ENCODE assay signal across 8 cellular contexts in the genomic region with DNA sequence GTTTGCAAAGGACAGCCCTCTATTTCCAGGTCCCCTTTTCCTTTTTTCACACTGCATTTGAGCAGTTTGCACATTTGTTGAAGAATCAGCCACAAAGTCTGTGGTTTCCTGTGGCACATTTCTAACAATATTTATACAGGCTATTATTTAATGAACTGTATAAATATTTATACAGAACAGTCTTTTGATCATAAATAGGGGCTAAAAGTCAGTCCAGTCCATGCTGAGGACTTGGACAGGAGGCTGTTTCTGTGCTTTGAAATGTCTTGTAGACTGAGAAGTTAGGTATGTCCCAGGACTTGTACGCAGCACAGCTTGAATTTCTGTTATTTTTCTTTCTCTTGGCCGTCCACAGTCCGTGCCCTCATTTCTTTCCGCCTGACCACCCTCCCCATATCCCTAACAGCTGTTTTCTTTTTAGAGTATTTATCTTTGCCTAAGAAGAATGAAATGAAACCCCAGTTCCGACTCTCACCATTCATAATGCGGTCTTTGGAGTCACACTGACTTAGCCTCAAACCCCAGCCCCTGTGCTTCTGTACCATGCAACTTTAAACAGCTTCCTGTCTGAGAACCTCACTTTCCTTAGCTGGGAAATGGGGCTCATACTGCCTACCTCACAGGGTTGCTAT. TPM values are rescaled to one million over a fixed set of nuclear protein-coding genes. Genes with fewer than 3 reads are reported as not detected.
A peak's percentile ranks its signal among the peaks of the same experiment; 100 is the strongest.
DNase-seq lines count a peak whose midpoint lies in the region; TF ChIP-seq lines count a peak whose summit lies in the region.

No MANE protein-coding gene starts in this region.

- peak overlapping the region; percentile 36 for H2BK5ac ChIP-seq in mesenchymal stem cell (ENCODE audit: low read depth, low read length, poor library complexity, severe bottlenecking)

- H3K9me3 Mint-ChIP-seq in activated naive CD4-positive, alpha-beta T cell treated with anti-CD3 and anti-CD28 coated beads, Interleukin-2, amount 10 ng/mL, durations not matched to agents 7 days and 5 days = peaks cover 3% of the 10 kb centered on the region

- H3K4me2 ChIP-seq in mammary epithelial cell (ENCODE audit: insufficient read depth, low read depth, low read length) = no peak overlapping the region
- peak overlapping the region; percentile 47 for H3K4me2 ChIP-seq in mesenchymal stem cell (ENCODE audit: low read length, poor library complexity, severe bottlenecking)

- no peak for DNase-seq in breast epithelium (ENCODE audit: low spot score in 2 of 2)
- DNase-seq in mammary epithelial cell = no peak
- DNase-seq in astrocyte of the spinal cord (ENCODE audit: low read depth, low spot score) = peak; percentile 98
- DNase-seq in mesenchymal stem cell = peak; percentile 12
- no peak for DNase-seq in DMS79 treated with DMSO at 0.1 percent for 48 hours (lab: John Stamatoyannopoulos, UW)
- no peak for DNase-seq in cortex of kidney (lab: John Stamatoyannopoulos, UW)
- DNase-seq in activated naive CD4-positive, alpha-beta T cell treated with anti-CD3 and anti-CD28 coated beads, Interleukin-2, amount 10 ng/mL, durations not matched to agents 7 days and 5 days = no peak
- DNase-seq in NCI-H345 (lab: John Stamatoyannopoulos, UW) = no peak

- no peaks in the 10 kb centered on the region for H3K79me2 ChIP-seq in mammary epithelial cell (ENCODE audit: insufficient read depth, low read length)

- peaks cover 10% of the 10 kb centered on the region for H3K79me1 ChIP-seq in mesenchymal stem cell (replicated peaks; ENCODE audit: low read length, poor library complexity, severe bottlenecking)

- TF ChIP-seq CTCF in breast epithelium (IDR thresholded peaks at IDR 0.05) (no peak), mammary epithelial cell (conservative IDR thresholded peaks at IDR 0.05 in 1 of 2, IDR thresholded peaks at IDR 0.05 in 1 of 2; ENCODE audit: extremely low read depth in 1 of 2, insufficient read depth in 1 of 2, low read depth in 1 of 2, low read length in 2 of 2) (no peak), astrocyte of the spinal cord (IDR thresholded peaks at IDR 0.05; ENCODE audit: low read depth, low read length) (no peak)

- H3K9me3 ChIP-seq in breast epithelium (no peaks in the 10 kb centered on the region), mammary epithelial cell (replicated peaks; ENCODE audit: insufficient read depth, low read length) (no peaks in the 10 kb centered on the region), mesenchymal stem cell (ENCODE audit: control insufficient read depth, low read length) (no peaks in the 10 kb centered on the region)

- no peak overlapping the region for H3K4me3 Mint-ChIP-seq in activated naive CD4-positive, alpha-beta T cell treated with anti-CD3 and anti-CD28 coated beads, Interleukin-2, amount 10 ng/mL, durations not matched to agents 7 days and 5 days

- no peak overlapping the region for H4K91ac ChIP-seq in mesenchymal stem cell (ENCODE audit: low read length)

- no peak for TF ChIP-seq POLR2A in breast epithelium (IDR thresholded peaks at IDR 0.05)

- H3K9ac ChIP-seq in mammary epithelial cell (ENCODE audit: insufficient read depth, low read length) (no peak overlapping the region), mesenchymal stem cell (ENCODE audit: low read length) (peak overlapping the region; percentile 61)

- H4K20me1 ChIP-seq in mammary epithelial cell (ENCODE audit: insufficient read depth, low read length) = no peaks in the 10 kb centered on the region

- H3K4me1 ChIP-seq in breast epithelium (no peaks in the 10 kb centered on the region), mammary epithelial cell (ENCODE audit: insufficient read depth, low read length) (no peaks in the 10 kb centered on the region), mesenchymal stem cell (ENCODE audit: control insufficient read depth, insufficient read depth, low read depth, low read length) (peaks cover 7% of the 10 kb centered on the region)

- peak overlapping the region; percentile 39 for H2BK15ac ChIP-seq in mesenchymal stem cell (ENCODE audit: low read depth, poor library complexity, severe bottlenecking)

- dilution Hi-C loops in mammary epithelial cell (cut with HindIII; ENCODE audit: low sequenced_read_pairs) = no loop called here

- no peak overlapping the region for H3K27ac Mint-ChIP-seq in activated naive CD4-positive, alpha-beta T cell treated with anti-CD3 and anti-CD28 coated beads, Interleukin-2, amount 10 ng/mL, durations not matched to agents 7 days and 5 days

- no peaks in the 10 kb centered on the region for H3K27me3 Mint-ChIP-seq in activated naive CD4-positive, alpha-beta T cell treated with anti-CD3 and anti-CD28 coated beads, Interleukin-2, amount 10 ng/mL, durations not matched to agents 7 days and 5 days

- H3K27ac ChIP-seq in breast epithelium = peak overlapping the region; percentile 1 to 20
- H3K27ac ChIP-seq in mammary epithelial cell (ENCODE audit: insufficient read depth, low read depth, low read length) = no peak overlapping the region
- peak overlapping the region; percentile 94 for H3K27ac ChIP-seq in mesenchymal stem cell (ENCODE audit: low read length, poor library complexity, severe bottlenecking)

- in situ Hi-C loops in mammary epithelial cell (cut with MboI; ENCODE audit: low sequenced_read_pairs in 2 of 2) = loop anchor here in 1 of 2 donors (25.0 kb wide), 1 partner anchor 371 kb away; no protein-coding TSS in a partner anchor
- in situ Hi-C loops in astrocyte of the spinal cord (cut with HindIII; ENCODE audit: low sequenced_read_pairs) = no loop called here

- H2BK12ac ChIP-seq in mesenchymal stem cell (ENCODE audit: low read length in 2 of 2) = no peak overlapping the region

- H3K4me1 Mint-ChIP-seq in activated naive CD4-positive, alpha-beta T cell treated with anti-CD3 and anti-CD28 coated beads, Interleukin-2, amount 10 ng/mL, durations not matched to agents 7 days and 5 days = peaks cover 12% of the 10 kb centered on the region

- intact Hi-C loops in breast epithelium (cut with DNase I; ENCODE audit: low total_unique reads) = no loop called here
- intact Hi-C loops in mammary epithelial cell (cut with micrococcal nuclease) = no loop called here

- no peak overlapping the region for H4K8ac ChIP-seq in mesenchymal stem cell (ENCODE audit: low read length)

- no TSS peak for BruUV-seq in mammary epithelial cell (replicated peaks; lab: Mats Ljungman, UMichigan)

- H3K27me3 ChIP-seq in breast epithelium (no peaks in the 10 kb centered on the region), mammary epithelial cell (ENCODE audit: insufficient read depth, low read length) (no peaks in the 10 kb centered on the region), mesenchymal stem cell (ENCODE audit: control insufficient read depth in 1 of 2, insufficient read depth in 1 of 2, low read length in 2 of 2) (no peaks in the 10 kb centered on the region)

- H2AFZ ChIP-seq in mammary epithelial cell (ENCODE audit: low read depth, low read length) (no peak overlapping the region), mesenchymal stem cell (ENCODE audit: low read depth, low read length) (no peak overlapping the region)

- H3K14ac ChIP-seq in mesenchymal stem cell (ENCODE audit: low read length in 2 of 2) = no peak overlapping the region

- no peaks in the 10 kb centered on the region for H3K36me3 ChIP-seq in breast epithelium
- no peaks in the 10 kb centered on the region for H3K36me3 ChIP-seq in mammary epithelial cell (ENCODE audit: insufficient read depth, low read length)
- H3K36me3 ChIP-seq in mesenchymal stem cell (ENCODE audit: control insufficient read depth in 1 of 2, insufficient read depth in 2 of 2, low read depth in 1 of 2, low read length in 2 of 2) = no peaks in the 10 kb centered on the region

- H2BK120ac ChIP-seq in mesenchymal stem cell (ENCODE audit: low read depth, low read length) = no peak overlapping the region

- H3K4ac ChIP-seq in mesenchymal stem cell (ENCODE audit: low read depth in 1 of 2, low read length in 2 of 2) = peak overlapping the region in 1 of 2 experiments; percentile 63

- no peaks in the 10 kb centered on the region for H3K36me3 Mint-ChIP-seq in activated naive CD4-positive, alpha-beta T cell treated with anti-CD3 and anti-CD28 coated beads, Interleukin-2, amount 10 ng/mL, durations not matched to agents 7 days and 5 days

- CTCF ChIA-PET in mammary epithelial cell (lab: Charles Lee; ENCODE audit: low non-redundant PET) = no interaction called here
- CTCF ChIA-PET in activated naive CD4-positive, alpha-beta T cell treated with anti-CD3 and anti-CD28 coated beads, Interleukin-2, amount 10 ng/mL, durations not matched to agents 7 days and 5 days (lab: Charles Lee) = no interaction called here

- WGBS in mammary epithelial cell (ENCODE audit: low coverage, missing lambda C conversion rate) = 97% methylated on average over 6 of the region's 6 CpGs
- 83% methylated on average over 3 of the region's 6 CpGs for WGBS in mesenchymal stem cell

- no peak overlapping the region for H2AK5ac ChIP-seq in mesenchymal stem cell (ENCODE audit: low read length, severe bottlenecking)

- no peak overlapping the region for H3K23ac ChIP-seq in mesenchymal stem cell (ENCODE audit: low read length in 2 of 2)

- H3K18ac ChIP-seq in mesenchymal stem cell (ENCODE audit: low read depth in 1 of 2, low read length in 2 of 2) = peak overlapping the region; percentile 49 to 78

- peak overlapping the region in 1 of 3 donors; percentile 19 for H3K4me3 ChIP-seq in breast epithelium
- no peak overlapping the region for H3K4me3 ChIP-seq in mammary epithelial cell (replicated peaks in 1 of 3; ENCODE audit: insufficient read depth in 1 of 3, low read depth in 2 of 3, low read length in 3 of 3)
- no peak overlapping the region for H3K4me3 ChIP-seq in astrocyte of the spinal cord (ENCODE audit: low read depth, low read length)
- peak overlapping the region in 1 of 2 experiments; percentile 22 for H3K4me3 ChIP-seq in mesenchymal stem cell (ENCODE audit: insufficient read depth in 1 of 2, low read depth in 1 of 2, low read length in 2 of 2)

RNA-seq across cellular contexts. Expression of gene FGGY, which starts 19.7 kb away (rescaled TPM):
- 10 to 100 TPM; 16.2 to 50.3 (median 29.2) TPM for total RNA-seq in breast epithelium
- total RNA-seq in mammary epithelial cell = 10 to 100 TPM; 10.3 to 14.7 TPM
- 8.0 TPM for polyA plus RNA-seq in mammary epithelial cell
- 22.5 TPM for polyA minus RNA-seq in mammary epithelial cell
- 3.1 TPM for polyA plus RNA-seq in mesenchymal stem cell (2013, experiment 1 of 2)
- polyA plus RNA-seq in mesenchymal stem cell (2013, experiment 2 of 2) = 2.7 TPM

Comparison
In these comparisons a context has a peak if more than half of its experiments do, and no peak if none do; other contexts are left out.
1. DNase-seq: peak in astrocyte of the spinal cord (single experiment) and mesenchymal stem cell (single experiment); none in breast epithelium (0 of 2), mammary epithelial cell (single experiment), DMS79 treated with DMSO at 0.1 percent for 48 hours (single experiment), cortex of kidney (single experiment), activated naive CD4-positive, alpha-beta T cell treated with anti-CD3 and anti-CD28 coated beads, Interleukin-2, amount 10 ng/mL, durations not matched to agents 7 days and 5 days (single experiment) and NCI-H345 (single experiment).